8 cellular contexts compared by ENCODE assay signal in the genomic region with DNA sequence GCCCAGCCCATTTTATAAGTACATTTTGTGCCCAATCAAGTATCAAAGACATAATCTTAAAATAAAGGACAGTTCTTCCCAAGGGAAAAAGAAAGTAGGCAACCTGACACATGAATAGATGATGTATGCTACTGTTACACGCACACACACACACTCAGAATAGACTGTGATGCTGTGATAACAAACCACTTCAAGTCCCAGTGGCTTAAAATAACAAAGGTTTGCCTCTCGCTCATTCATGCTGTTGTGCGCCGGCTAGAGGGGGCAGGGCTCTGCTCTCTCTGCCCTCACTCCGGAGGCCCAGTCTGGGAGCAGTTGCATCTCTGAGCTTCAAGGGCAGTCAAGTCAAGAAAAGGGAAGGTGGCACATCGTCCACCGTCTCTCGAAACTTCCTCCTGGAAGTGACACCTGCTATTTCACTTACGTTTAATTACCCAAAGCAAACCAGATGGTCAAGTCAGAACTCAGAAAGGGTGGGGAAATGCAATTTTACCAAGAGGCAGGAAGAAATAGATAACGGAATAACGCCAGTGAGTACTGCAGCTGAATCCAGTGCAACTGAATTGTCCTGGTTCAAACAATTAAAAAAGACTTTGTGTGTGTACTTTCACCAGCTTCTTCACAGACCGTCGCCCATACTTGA. TPM values are rescaled to one million over a fixed set of nuclear protein-coding genes. Genes with fewer than 3 reads are reported as not detected.
A peak's percentile ranks its signal among the peaks of the same experiment; 100 is the strongest.
DNase-seq lines count a peak whose midpoint lies in the region; ATAC-seq and TF ChIP-seq lines count a peak whose summit lies in the region.

No MANE protein-coding gene starts in this region.

- H3K9me3 Mint-ChIP-seq in CD14-positive monocyte (no peaks in the 10 kb centered on the region), neural crest cell (no peaks in the 10 kb centered on the region)

- no peak for TF ChIP-seq CTCF in CD14-positive monocyte (IDR thresholded peaks at IDR 0.05)
- no peak for TF ChIP-seq CTCF in neural crest cell (conservative IDR thresholded peaks at IDR 0.05)

- DNase-seq in CD14-positive monocyte (ENCODE audit: low spot score) (peak; percentile 77), NCI-H774 (lab: John Stamatoyannopoulos, UW) (peak; percentile 46), dermis blood vessel endothelial cell (peak; percentile 43), neural crest cell (ENCODE audit: low read depth, low spot score) (peak; percentile 19), NCI-H2029 (lab: John Stamatoyannopoulos, UW) (no peak)
- no peak for DNase-seq in stimulated activated naive CD4-positive, alpha-beta T cell treated with Interleukin-2 at 50 U/mL for 16 hours (lab: John Stamatoyannopoulos, UW)

- H3K27ac Mint-ChIP-seq in CD14-positive monocyte = peak overlapping the region; percentile 82 to 94 (median 90)
- H3K27ac Mint-ChIP-seq in neural crest cell (ENCODE audit: unreplicated experiment) = no peak overlapping the region

- ATAC-seq in GM19023 (IDR thresholded peaks at IDR 0.05; ENCODE audit: unreplicated experiment) (peak; percentile 80), HG03066 (IDR thresholded peaks at IDR 0.05; ENCODE audit: low read depth, unreplicated experiment) (peak; percentile 89)

- intact Hi-C loops in CD14-positive monocyte (cut with micrococcal nuclease) = loop anchor here in 1 of 2 donors (5.0 kb wide), 1 partner anchor 45 kb away; the partner anchor contains the start of gene ANKRD33B

- H3K4me3 Mint-ChIP-seq in CD14-positive monocyte (peak overlapping the region; percentile 69 to 82), neural crest cell (no peak overlapping the region)

- no peaks in the 10 kb centered on the region for H3K36me3 Mint-ChIP-seq in CD14-positive monocyte
- H3K36me3 Mint-ChIP-seq in neural crest cell (ENCODE audit: low read depth) = no peaks in the 10 kb centered on the region

- H3K27me3 Mint-ChIP-seq in CD14-positive monocyte (ENCODE audit: low read depth in 3 of 3) = peaks cover 1 to 2% (median 2%) of the 10 kb centered on the region in 3 donors
- peaks cover 21% of the 10 kb centered on the region for H3K27me3 Mint-ChIP-seq in neural crest cell (ENCODE audit: low read depth)

- H3K4me1 Mint-ChIP-seq in CD14-positive monocyte (peaks cover 31% of the 10 kb centered on the region), neural crest cell (peaks cover 16% of the 10 kb centered on the region)

RNA-seq across cellular contexts. Expression of gene ANKRD33B, which starts 43.3 kb away (rescaled TPM):
- polyA plus RNA-seq in CD14-positive monocyte = not detected
- 2.0 and 3.4 TPM in 2 replicates for total RNA-seq in dermis blood vessel endothelial cell
- 0.80 and 0.84 TPM in 2 replicates for total RNA-seq in neural crest cell

Comparison
In these comparisons a context has a peak if more than half of its experiments do, and no peak if none do; other contexts are left out.
1. DNase-seq: peak in CD14-positive monocyte (single experiment), NCI-H774 (single experiment), dermis blood vessel endothelial cell (single experiment) and neural crest cell (single experiment); none in stimulated activated naive CD4-positive, alpha-beta T cell treated with Interleukin-2 at 50 U/mL for 16 hours (single experiment) and NCI-H2029 (single experiment).